Comparison of ENCODE assay signal across 15 cellular contexts in the genomic region with DNA sequence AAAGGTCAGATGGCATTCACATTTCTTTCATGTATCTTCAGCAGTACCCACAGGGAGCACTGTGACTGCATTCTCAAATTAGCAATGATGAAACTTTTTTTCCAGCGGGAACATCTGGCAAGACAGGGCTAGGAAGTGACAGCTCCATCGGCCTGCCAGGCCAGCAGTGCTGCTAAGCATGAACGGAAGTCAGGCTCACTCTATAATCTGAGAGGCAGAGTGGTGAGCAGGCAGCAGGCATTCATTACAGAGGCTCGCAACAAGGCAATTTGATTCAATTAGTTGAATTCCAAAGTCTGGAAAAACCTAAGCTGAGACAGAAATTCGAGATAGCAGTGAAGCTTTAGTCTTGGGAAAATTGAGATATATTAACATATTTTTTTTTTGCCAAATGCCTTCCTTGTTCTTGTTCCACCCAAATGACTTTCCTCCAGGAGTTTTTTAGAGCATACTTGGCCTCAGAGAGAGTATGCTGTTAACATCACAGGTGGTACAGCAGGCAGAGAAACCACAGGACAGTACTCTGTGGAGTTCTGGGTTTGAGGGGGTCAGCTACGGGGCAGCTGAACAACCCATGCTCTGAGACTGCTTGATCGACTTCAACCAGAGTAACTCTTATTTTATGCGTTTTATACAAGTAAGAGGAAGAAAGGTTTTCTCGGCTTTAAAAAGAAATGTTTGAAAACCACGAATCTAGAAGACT.
A peak's percentile ranks its signal among the peaks of the same experiment; 100 is the strongest.
DNase-seq lines count a peak whose midpoint lies in the region; ATAC-seq and TF ChIP-seq lines count a peak whose summit lies in the region.
"Had no signal": no experiment of that assay in that cellular context is flagged by ENCODE, and none has a peak within 500 bp of the region (broad histone marks: within the 10 kb centered on the region; RNA-seq: fewer than 3 reads in every experiment).

No MANE protein-coding gene starts in this region.

- H3K9me3 ChIP-seq in hepatocyte (ENCODE audit: low read depth): no peaks in the 10 kb centered on the region
- H3K9me3 ChIP-seq: body of pancreas, thyroid gland had no signal

- peak; percentile 39 for DNase-seq in DMS 273 (lab: John Stamatoyannopoulos, UW; ENCODE audit: unreplicated experiment)
- DNase-seq in DMS 273 treated with DMSO at 0.1 percent for 48 hours (lab: John Stamatoyannopoulos, UW): no peak
- peak; percentile 24 for DNase-seq in amniotic stem cell (lab: John Stamatoyannopoulos, UW)
- DNase-seq in hepatocyte (ENCODE audit: low spot score): peak; percentile 47
- DNase-seq in sciatic nerve (ENCODE audit: low spot score): no peak
- DNase-seq in activated CD8-positive, alpha-beta T cell treated with anti-CD3 and anti-CD28 coated beads for 36 hours: no peak
- no peak for DNase-seq in type B pancreatic cell (ENCODE audit: extremely low spot score, unreplicated experiment)
- no peak for DNase-seq in activated CD8-positive, alpha-beta T cell treated with anti-CD3 and anti-CD28 coated beads, Interleukin-2, amount 10 ng/mL, durations not matched to agents 7 days and 5 days
- DNase-seq: NK-92 treated with Interleukin-12 subunit alpha and Interleukin-12 subunit beta, amount 100 ng/mL, for 24 hours; T-cell; thyroid gland had no signal

- peak; percentile 81 for ATAC-seq in sciatic nerve
- no peak for ATAC-seq in activated CD8-positive, alpha-beta T cell treated with anti-CD3 and anti-CD28 coated beads for 36 hours
- no peak for ATAC-seq in activated CD8-positive, alpha-beta T cell treated with anti-CD3 and anti-CD28 coated beads, Interleukin-2, amount 10 ng/mL, durations not matched to agents 7 days and 5 days
- ATAC-seq: body of pancreas, T-cell had no signal

- H3K4me3 ChIP-seq in hepatocyte: no peak overlapping the region
- H3K4me3 ChIP-seq: body of pancreas, skin epidermis, thyroid gland had no signal

- no peaks in the 10 kb centered on the region for H4K20me1 ChIP-seq in hepatocyte (ENCODE audit: insufficient read depth, poor library complexity, severe bottlenecking)

- no peak overlapping the region for H3K27ac Mint-ChIP-seq in activated CD8-positive, alpha-beta T cell treated with anti-CD3 and anti-CD28 coated beads for 36 hours
- H3K27ac Mint-ChIP-seq in type B pancreatic cell: no peak overlapping the region
- H3K27ac Mint-ChIP-seq in activated CD8-positive, alpha-beta T cell treated with anti-CD3 and anti-CD28 coated beads, Interleukin-2, amount 10 ng/mL, durations not matched to agents 7 days and 5 days: no peak overlapping the region
- H3K27ac Mint-ChIP-seq: activated T-helper 1 cell treated with anti-CD3 and anti-CD28 coated beads, Interleukin-12 subunit alpha, Interleukin-12 subunit beta, Interleukin-2, Interleukin-4 antibody, amounts not matched to agents 30 ng/mL and 10 ng/mL and 1 ng/mL, durations not matched to agents 14 hours and 24 hours and 36 hours; T-cell had no signal

- H3K4me3 Mint-ChIP-seq in activated CD8-positive, alpha-beta T cell treated with anti-CD3 and anti-CD28 coated beads for 36 hours: no peak overlapping the region
- no peak overlapping the region for H3K4me3 Mint-ChIP-seq in type B pancreatic cell
- H3K4me3 Mint-ChIP-seq in activated CD8-positive, alpha-beta T cell treated with anti-CD3 and anti-CD28 coated beads, Interleukin-2, amount 10 ng/mL, durations not matched to agents 7 days and 5 days: no peak overlapping the region
- H3K4me3 Mint-ChIP-seq: activated T-helper 1 cell treated with anti-CD3 and anti-CD28 coated beads, Interleukin-12 subunit alpha, Interleukin-12 subunit beta, Interleukin-2, Interleukin-4 antibody, amounts not matched to agents 30 ng/mL and 10 ng/mL and 1 ng/mL, durations not matched to agents 14 hours and 24 hours and 36 hours; T-cell had no signal

- WGBS in hepatocyte (ENCODE audit: low lambda C conversion rate, missing lambda C conversion rate): 52% methylated on average over 10 of the region's 10 CpGs

- no peak overlapping the region for H3K27ac ChIP-seq in hepatocyte
- H3K27ac ChIP-seq: 22Rv1, body of pancreas, thyroid gland had no signal

- H3K27me3 Mint-ChIP-seq in activated CD8-positive, alpha-beta T cell treated with anti-CD3 and anti-CD28 coated beads for 36 hours: peaks cover 1% of the 10 kb centered on the region
- H3K27me3 Mint-ChIP-seq in type B pancreatic cell: peaks cover 6% of the 10 kb centered on the region
- no peaks in the 10 kb centered on the region for H3K27me3 Mint-ChIP-seq in activated CD8-positive, alpha-beta T cell treated with anti-CD3 and anti-CD28 coated beads, Interleukin-2, amount 10 ng/mL, durations not matched to agents 7 days and 5 days (ENCODE audit: low read depth)

- no peaks in the 10 kb centered on the region for H3K9me3 Mint-ChIP-seq in activated CD8-positive, alpha-beta T cell treated with anti-CD3 and anti-CD28 coated beads for 36 hours
- H3K9me3 Mint-ChIP-seq in type B pancreatic cell: no peaks in the 10 kb centered on the region
- no peaks in the 10 kb centered on the region for H3K9me3 Mint-ChIP-seq in activated CD8-positive, alpha-beta T cell treated with anti-CD3 and anti-CD28 coated beads, Interleukin-2, amount 10 ng/mL, durations not matched to agents 7 days and 5 days (ENCODE audit: insufficient read depth)
- H3K9me3 Mint-ChIP-seq: activated T-helper 1 cell treated with anti-CD3 and anti-CD28 coated beads, Interleukin-12 subunit alpha, Interleukin-12 subunit beta, Interleukin-2, Interleukin-4 antibody, amounts not matched to agents 30 ng/mL and 10 ng/mL and 1 ng/mL, durations not matched to agents 14 hours and 24 hours and 36 hours; T-cell had no signal

- H3K4me1 ChIP-seq in hepatocyte (ENCODE audit: insufficient read depth): no peaks in the 10 kb centered on the region
- H3K4me1 ChIP-seq: body of pancreas, thyroid gland had no signal

- H3K36me3 ChIP-seq in hepatocyte (replicated peaks; ENCODE audit: insufficient read depth, low read depth): no peaks in the 10 kb centered on the region
- H3K36me3 ChIP-seq: thyroid gland had no signal

- no peaks in the 10 kb centered on the region for H3K79me2 ChIP-seq in hepatocyte

- no peaks in the 10 kb centered on the region for H3K4me1 Mint-ChIP-seq in activated CD8-positive, alpha-beta T cell treated with anti-CD3 and anti-CD28 coated beads for 36 hours (ENCODE audit: low read depth)
- H3K4me1 Mint-ChIP-seq in type B pancreatic cell (ENCODE audit: unreplicated experiment): no peaks in the 10 kb centered on the region
- no peaks in the 10 kb centered on the region for H3K4me1 Mint-ChIP-seq in activated CD8-positive, alpha-beta T cell treated with anti-CD3 and anti-CD28 coated beads, Interleukin-2, amount 10 ng/mL, durations not matched to agents 7 days and 5 days (ENCODE audit: low read depth)
- H3K4me1 Mint-ChIP-seq: T-cell had no signal

- intact Hi-C loops in sciatic nerve (cut with DNase I): loop anchor here (5.0 kb wide), 1 partner anchor 773 kb away; no protein-coding TSS in a partner anchor
- intact Hi-C loops in activated CD8-positive, alpha-beta T cell treated with anti-CD3 and anti-CD28 coated beads for 36 hours (cut with micrococcal nuclease): no loop called here

- H3K36me3 Mint-ChIP-seq in activated CD8-positive, alpha-beta T cell treated with anti-CD3 and anti-CD28 coated beads for 36 hours (ENCODE audit: low read depth): no peaks in the 10 kb centered on the region
- H3K36me3 Mint-ChIP-seq in type B pancreatic cell: no peaks in the 10 kb centered on the region
- no peaks in the 10 kb centered on the region for H3K36me3 Mint-ChIP-seq in activated CD8-positive, alpha-beta T cell treated with anti-CD3 and anti-CD28 coated beads, Interleukin-2, amount 10 ng/mL, durations not matched to agents 7 days and 5 days (ENCODE audit: low read depth)
- H3K36me3 Mint-ChIP-seq: T-cell had no signal

- CTCF ChIA-PET in activated CD8-positive, alpha-beta T cell treated with anti-CD3 and anti-CD28 coated beads for 36 hours (lab: Charles Lee): no interaction called here
- CTCF ChIA-PET in activated CD8-positive, alpha-beta T cell treated with anti-CD3 and anti-CD28 coated beads, Interleukin-2, amount 10 ng/mL, durations not matched to agents 7 days and 5 days (lab: Charles Lee): interaction anchor here (1.0 to 2.3 kb wide), 2 partner anchors 16 to 32 kb away, joined by 3 to 5 read pairs; no protein-coding TSS in a partner anchor

- TF ChIP-seq CTCF in hepatocyte (IDR thresholded peaks at IDR 0.05; ENCODE audit: poor library complexity) (no peak), type B pancreatic cell (conservative IDR thresholded peaks at IDR 0.05) (no peak)
- no peak for TF ChIP-seq CTCF in activated CD8-positive, alpha-beta T cell treated with anti-CD3 and anti-CD28 coated beads for 36 hours (IDR thresholded peaks at IDR 0.05)

- no peak overlapping the region for H3K4me2 ChIP-seq in hepatocyte

- H3K27me3 ChIP-seq in hepatocyte: no peaks in the 10 kb centered on the region
- H3K27me3 ChIP-seq: body of pancreas, thyroid gland had no signal

- H2AFZ ChIP-seq in hepatocyte: no peak overlapping the region

- H3K9me2 ChIP-seq in hepatocyte (replicated peaks; ENCODE audit: insufficient read depth): no peaks in the 10 kb centered on the region

- POLR2A ChIA-PET in activated CD8-positive, alpha-beta T cell treated with anti-CD3 and anti-CD28 coated beads for 36 hours (lab: Charles Lee): no interaction called here
- POLR2A ChIA-PET in activated CD8-positive, alpha-beta T cell treated with anti-CD3 and anti-CD28 coated beads, Interleukin-2, amount 10 ng/mL, durations not matched to agents 7 days and 5 days (lab: Charles Lee): no interaction called here

Comparison
In these comparisons a context has a peak if more than half of its experiments do, and no peak if none do; other contexts are left out.
1. DNase-seq: peak in DMS 273 (single experiment), amniotic stem cell (single experiment) and hepatocyte (single experiment); none in DMS 273 treated with DMSO at 0.1 percent for 48 hours (single experiment), sciatic nerve (single experiment), activated CD8-positive, alpha-beta T cell treated with anti-CD3 and anti-CD28 coated beads for 36 hours (single experiment), type B pancreatic cell (single experiment) and activated CD8-positive, alpha-beta T cell treated with anti-CD3 and anti-CD28 coated beads, Interleukin-2, amount 10 ng/mL, durations not matched to agents 7 days and 5 days (single experiment).